1 cellular context compared by ENCODE assay signal in genomic region chr14:34302654-34303053, GRCh38.
TF ChIP-seq lines count a peak whose summit lies in the region.

No MANE protein-coding gene starts in this region.

TF ChIP-seq in GM23338, 12 proteins besides CTCF, POLR2A, EP300 and RAD21 (continued from another document):
- TF ChIP-seq, protein P1, sequence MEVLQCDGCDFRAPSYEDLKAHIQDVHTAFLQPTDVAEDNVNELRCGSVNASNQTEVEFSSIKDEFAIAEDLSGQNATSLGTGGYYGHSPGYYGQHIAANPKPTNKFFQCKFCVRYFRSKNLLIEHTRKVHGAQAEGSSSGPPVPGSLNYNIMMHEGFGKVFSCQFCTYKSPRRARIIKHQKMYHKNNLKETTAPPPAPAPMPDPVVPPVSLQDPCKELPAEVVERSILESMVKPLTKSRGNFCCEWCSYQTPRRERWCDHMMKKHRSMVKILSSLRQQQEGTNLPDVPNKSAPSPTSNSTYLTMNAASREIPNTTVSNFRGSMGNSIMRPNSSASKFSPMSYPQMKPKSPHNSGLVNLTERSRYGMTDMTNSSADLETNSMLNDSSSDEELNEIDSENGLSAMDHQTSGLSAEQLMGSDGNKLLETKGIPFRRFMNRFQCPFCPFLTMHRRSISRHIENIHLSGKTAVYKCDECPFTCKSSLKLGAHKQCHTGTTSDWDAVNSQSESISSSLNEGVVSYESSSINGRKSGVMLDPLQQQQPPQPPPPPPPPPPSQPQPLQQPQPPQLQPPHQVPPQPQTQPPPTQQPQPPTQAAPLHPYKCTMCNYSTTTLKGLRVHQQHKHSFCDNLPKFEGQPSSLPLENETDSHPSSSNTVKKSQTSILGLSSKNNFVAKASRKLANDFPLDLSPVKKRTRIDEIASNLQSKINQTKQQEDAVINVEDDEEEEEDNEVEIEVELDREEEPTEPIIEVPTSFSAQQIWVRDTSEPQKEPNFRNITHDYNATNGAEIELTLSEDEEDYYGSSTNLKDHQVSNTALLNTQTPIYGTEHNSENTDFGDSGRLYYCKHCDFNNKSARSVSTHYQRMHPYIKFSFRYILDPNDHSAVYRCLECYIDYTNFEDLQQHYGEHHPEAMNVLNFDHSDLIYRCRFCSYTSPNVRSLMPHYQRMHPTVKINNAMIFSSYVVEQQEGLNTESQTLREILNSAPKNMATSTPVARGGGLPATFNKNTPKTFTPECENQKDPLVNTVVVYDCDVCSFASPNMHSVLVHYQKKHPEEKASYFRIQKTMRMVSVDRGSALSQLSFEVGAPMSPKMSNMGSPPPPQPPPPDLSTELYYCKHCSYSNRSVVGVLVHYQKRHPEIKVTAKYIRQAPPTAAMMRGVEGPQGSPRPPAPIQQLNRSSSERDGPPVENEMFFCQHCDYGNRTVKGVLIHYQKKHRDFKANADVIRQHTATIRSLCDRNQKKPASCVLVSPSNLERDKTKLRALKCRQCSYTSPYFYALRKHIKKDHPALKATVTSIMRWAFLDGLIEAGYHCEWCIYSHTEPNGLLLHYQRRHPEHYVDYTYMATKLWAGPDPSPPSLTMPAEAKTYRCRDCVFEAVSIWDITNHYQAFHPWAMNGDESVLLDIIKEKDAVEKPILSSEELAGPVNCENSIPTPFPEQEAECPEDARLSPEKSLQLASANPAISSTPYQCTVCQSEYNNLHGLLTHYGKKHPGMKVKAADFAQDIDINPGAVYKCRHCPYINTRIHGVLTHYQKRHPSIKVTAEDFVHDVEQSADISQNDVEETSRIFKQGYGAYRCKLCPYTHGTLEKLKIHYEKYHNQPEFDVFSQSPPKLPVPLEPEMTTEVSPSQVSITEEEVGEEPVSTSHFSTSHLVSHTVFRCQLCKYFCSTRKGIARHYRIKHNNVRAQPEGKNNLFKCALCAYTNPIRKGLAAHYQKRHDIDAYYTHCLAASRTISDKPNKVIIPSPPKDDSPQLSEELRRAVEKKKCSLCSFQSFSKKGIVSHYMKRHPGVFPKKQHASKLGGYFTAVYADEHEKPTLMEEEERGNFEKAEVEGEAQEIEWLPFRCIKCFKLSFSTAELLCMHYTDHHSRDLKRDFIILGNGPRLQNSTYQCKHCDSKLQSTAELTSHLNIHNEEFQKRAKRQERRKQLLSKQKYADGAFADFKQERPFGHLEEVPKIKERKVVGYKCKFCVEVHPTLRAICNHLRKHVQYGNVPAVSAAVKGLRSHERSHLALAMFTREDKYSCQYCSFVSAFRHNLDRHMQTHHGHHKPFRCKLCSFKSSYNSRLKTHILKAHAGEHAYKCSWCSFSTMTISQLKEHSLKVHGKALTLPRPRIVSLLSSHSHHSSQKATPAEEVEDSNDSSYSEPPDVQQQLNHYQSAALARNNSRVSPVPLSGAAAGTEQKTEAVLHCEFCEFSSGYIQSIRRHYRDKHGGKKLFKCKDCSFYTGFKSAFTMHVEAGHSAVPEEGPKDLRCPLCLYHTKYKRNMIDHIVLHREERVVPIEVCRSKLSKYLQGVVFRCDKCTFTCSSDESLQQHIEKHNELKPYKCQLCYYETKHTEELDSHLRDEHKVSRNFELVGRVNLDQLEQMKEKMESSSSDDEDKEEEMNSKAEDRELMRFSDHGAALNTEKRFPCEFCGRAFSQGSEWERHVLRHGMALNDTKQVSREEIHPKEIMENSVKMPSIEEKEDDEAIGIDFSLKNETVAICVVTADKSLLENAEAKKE (CRISPR knock-in tag; IDR thresholded peaks at IDR 0.05), result no peak
